8 cellular contexts compared by ENCODE assay signal in the genomic region with DNA sequence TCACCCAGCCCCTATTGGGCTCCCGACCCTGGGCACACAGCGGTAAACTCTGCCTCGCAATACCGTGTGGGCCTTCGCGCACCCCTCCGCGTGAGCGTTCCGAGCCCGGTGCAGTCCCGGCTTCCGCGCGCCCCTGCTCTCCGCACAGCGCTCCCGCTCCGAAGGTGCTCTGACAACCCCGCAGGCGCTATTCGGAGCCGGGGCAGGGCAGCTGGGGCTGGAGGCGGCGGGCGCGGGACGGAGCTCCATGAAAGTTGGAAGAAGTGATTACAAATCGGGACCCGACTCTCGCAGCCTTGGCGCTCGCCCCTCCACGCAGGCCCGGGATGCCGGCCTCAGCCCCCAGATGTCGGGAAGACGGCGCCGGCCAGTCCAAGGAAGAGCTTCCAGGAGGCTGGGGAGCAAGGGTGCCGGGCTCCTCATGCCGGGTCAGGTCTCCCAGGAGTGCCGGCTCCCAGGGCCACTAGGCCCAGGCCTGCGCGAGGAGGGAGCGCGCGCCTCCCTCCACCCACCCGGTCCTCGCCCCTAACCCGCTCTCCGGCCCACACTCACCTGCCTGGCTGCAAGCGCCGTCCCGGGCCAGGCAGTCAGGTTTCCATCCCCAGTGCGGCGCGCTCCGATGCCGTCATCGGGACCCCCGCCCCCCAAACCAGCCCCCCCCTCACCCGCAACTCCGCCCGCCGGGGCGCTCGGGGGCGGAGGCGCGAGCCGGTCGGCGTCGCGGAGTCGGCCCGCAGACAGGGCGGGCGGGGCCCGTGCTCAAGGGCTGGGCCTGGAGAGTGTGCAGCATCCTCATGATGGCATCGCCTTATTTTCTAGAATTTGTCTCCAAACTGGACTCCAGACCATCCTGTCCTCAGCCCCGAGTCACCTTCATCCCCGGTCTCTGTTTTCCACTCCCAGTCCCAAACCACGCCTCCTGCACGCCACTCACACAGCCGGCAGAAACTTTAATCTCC.
DNase-seq lines count a peak whose midpoint lies in the region.

KIF7 (minus strand) TSS at position 621 of the 959 bp plus-strand sequence. CDS start 2,537 bp downstream, outside the sequence.

- peak within 1 kb of the TSS; percentile 79 for H3K9ac ChIP-seq in iPS-15b (ENCODE audit: low read depth, low read length)

- peaks cover 10% of the 10 kb centered on the region for H3K36me3 ChIP-seq in iPS-15b (ENCODE audit: control insufficient read depth, insufficient read depth, low read length)

- H3K27me3 ChIP-seq in iPS-15b (ENCODE audit: control insufficient read depth, insufficient read depth, low read length) = peaks cover 3% of the 10 kb centered on the region

- no peaks in the 10 kb centered on the region for H3K4me1 ChIP-seq in iPS-15b (ENCODE audit: control insufficient read depth, insufficient read depth, low read length)

- no peaks in the 10 kb centered on the region for H3K9me3 ChIP-seq in iPS-15b (ENCODE audit: control insufficient read depth, insufficient read depth, low read length)

- H3K4me3 ChIP-seq in iPS-15b (ENCODE audit: low read depth, low read length) = peak within 1 kb of the TSS; percentile 81
- H3K4me3 ChIP-seq in skeletal muscle cell (ENCODE audit: low read depth, low read length) = peak within 1 kb of the TSS; percentile 70

- DNase-seq in NCI-H82 (lab: John Stamatoyannopoulos, UW) (peak; percentile 61), NCI-H82 treated with DMSO at 0.1 percent for 48 hours (lab: John Stamatoyannopoulos, UW; ENCODE audit: unreplicated experiment) (no peak), NCI-H1930 (lab: John Stamatoyannopoulos, UW) (peak; percentile 20 to 63), astrocyte of the hippocampus (ENCODE audit: low read depth, low spot score) (peak; percentile 88), skeletal muscle cell (ENCODE audit: low read depth) (no peak), GM19238 (ENCODE audit: insufficient read length, low spot score) (no peak)
- no peak for DNase-seq in NK-92 treated with Interleukin-12 subunit alpha and Interleukin-12 subunit beta, amount 100 ng/mL, for 24 hours (lab: John Stamatoyannopoulos, UW)

Comparison
In these comparisons a context has a peak if more than half of its experiments do, and no peak if none do; other contexts are left out.
1. DNase-seq: peak in NCI-H82 (single experiment), NCI-H1930 (2 of 2) and astrocyte of the hippocampus (single experiment); none in NCI-H82 treated with DMSO at 0.1 percent for 48 hours (single experiment), skeletal muscle cell (single experiment), NK-92 treated with Interleukin-12 subunit alpha and Interleukin-12 subunit beta, amount 100 ng/mL, for 24 hours (single experiment) and GM19238 (single experiment).